In genomic region chr4:43243433-43244116, GRCh38 we compare ENCODE assay signal across 2 cellular contexts.
TF ChIP-seq lines count a peak whose summit lies in the region.

No MANE protein-coding gene starts in this region.

TF ChIP-seq in HepG2, 621 proteins besides CTCF, POLR2A, EP300 and RAD21:
- TF ChIP-seq CBX1 (IDR thresholded peaks at IDR 0.05; ENCODE audit: low read depth) (no peak), KDM4B (CRISPR knock-in tag; IDR thresholded peaks at IDR 0.05) (no peak), HOXA7 (CRISPR knock-in tag; IDR thresholded peaks at IDR 0.05) (no peak), CCDC6 (CRISPR knock-in tag; IDR thresholded peaks at IDR 0.05) (no peak), DNMT3B (CRISPR knock-in tag; conservative IDR thresholded peaks at IDR 0.05) (no peak), REXO4 (CRISPR knock-in tag; IDR thresholded peaks at IDR 0.05; ENCODE audit: borderline replicate concordance) (no peak), SATB2 (CRISPR knock-in tag; IDR thresholded peaks at IDR 0.05) (no peak), THAP11 (CRISPR knock-in tag; IDR thresholded peaks at IDR 0.05) (no peak), ZNF382 (CRISPR knock-in tag; IDR thresholded peaks at IDR 0.05; ENCODE audit: borderline replicate concordance) (no peak), E2F5 (CRISPR knock-in tag; conservative IDR thresholded peaks at IDR 0.05) (no peak)

TF ChIP-seq in IMR-90, 13 proteins besides CTCF, POLR2A, EP300 and RAD21:
- TF ChIP-seq CEBPB (IDR thresholded peaks at IDR 0.05; ENCODE audit: low read depth, low read length) (peak; percentile 61), RFX5 (IDR thresholded peaks at IDR 0.05; ENCODE audit: low read depth, low read length) (no peak)
TF ChIP-seq in IMR-90: peak in this region for 1.
